In genomic region chr6:89706121-89706520, GRCh38 we compare ENCODE assay signal across 9 cellular contexts.
"Had no signal": no experiment of that assay in that cellular context is flagged by ENCODE, and none has a peak within 500 bp of the region (broad histone marks: within the 10 kb centered on the region; RNA-seq: fewer than 3 reads in every experiment).

No MANE protein-coding gene starts in this region.

- H3K4me3 ChIP-seq: GM23248, HAP-1 had no signal

- H3K9me3 Mint-ChIP-seq: HFFc6, IgD-negative memory B cell had no signal

- H2AFZ ChIP-seq: GM23248 had no signal

- H3K9ac ChIP-seq: GM23248 had no signal

- H3K27me3 Mint-ChIP-seq: IgD-negative memory B cell had no signal

- H3K4me3 Mint-ChIP-seq: HFFc6, IgD-negative memory B cell had no signal

- H3K9me3 ChIP-seq: HAP-1 had no signal

- ATAC-seq: HCT116 had no signal

- H3K4me1 ChIP-seq: HAP-1 had no signal

- DNase-seq: GM23248, GOT3, H7, HFFc6, KBM-7 had no signal

- H3K27ac Mint-ChIP-seq: HFFc6, IgD-negative memory B cell had no signal

- H3K27ac ChIP-seq: GM23248 had no signal

- FAIRE-seq: HTR-8/SVneo had no signal
